In the genomic region with DNA sequence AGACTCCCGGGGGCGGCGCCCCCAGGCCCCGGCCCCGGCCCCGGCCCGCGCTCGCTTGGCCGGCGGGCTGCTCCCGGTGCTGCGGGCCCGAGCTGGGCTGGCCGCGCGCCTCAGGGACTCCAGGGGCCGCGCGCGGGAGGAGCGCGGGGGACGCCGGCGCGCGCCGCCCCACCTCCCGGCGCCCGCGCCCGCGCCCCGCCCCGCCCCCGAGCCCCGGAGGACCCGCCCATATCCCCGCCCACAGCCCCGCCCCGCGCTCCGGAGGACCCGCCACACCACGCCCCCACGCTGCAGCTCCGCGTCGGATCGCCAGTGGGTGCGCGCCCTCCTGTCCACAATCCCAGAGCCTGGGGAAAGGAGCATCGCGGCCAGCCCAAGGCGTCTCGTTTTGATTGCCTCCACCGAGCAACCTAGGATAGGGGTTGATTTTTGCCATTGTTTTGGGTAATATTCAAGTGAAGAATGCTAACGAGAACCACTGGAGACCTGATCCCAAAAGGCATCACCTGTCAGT, we compare ENCODE assay signal across 8 cellular contexts. TPM values are rescaled to one million over a fixed set of nuclear protein-coding genes. Genes with fewer than 3 reads are reported as not detected.
DNase-seq lines count a peak whose midpoint lies in the region; ATAC-seq and TF ChIP-seq lines count a peak whose summit lies in the region.

A gene with protein sequence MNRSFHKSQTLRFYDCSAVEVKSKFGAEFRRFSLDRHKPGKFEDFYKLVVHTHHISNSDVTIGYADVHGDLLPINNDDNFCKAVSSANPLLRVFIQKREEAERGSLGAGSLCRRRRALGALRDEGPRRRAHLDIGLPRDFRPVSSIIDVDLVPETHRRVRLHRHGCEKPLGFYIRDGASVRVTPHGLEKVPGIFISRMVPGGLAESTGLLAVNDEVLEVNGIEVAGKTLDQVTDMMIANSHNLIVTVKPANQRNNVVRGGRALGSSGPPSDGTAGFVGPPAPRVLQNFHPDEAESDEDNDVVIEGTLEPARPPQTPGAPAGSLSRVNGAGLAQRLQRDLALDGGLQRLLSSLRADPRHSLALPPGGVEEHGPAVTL (minus strand): TSS at position 112 of the 514 bp plus-strand sequence. CDS start 166 bp downstream, outside the sequence.

- H3K36me3 ChIP-seq in lower lobe of right lung = no peaks in the 10 kb centered on the region

- ATAC-seq in HG03039 (IDR thresholded peaks at IDR 0.05; ENCODE audit: unreplicated experiment) (peak; percentile 53), lower lobe of right lung (peak; percentile 92), GM21360 (IDR thresholded peaks at IDR 0.05; ENCODE audit: unreplicated experiment) (no peak)

- TF ChIP-seq CTCF in lower lobe of right lung (IDR thresholded peaks at IDR 0.05) = no peak

- peak within 1 kb of the TSS; percentile 74 for H3K4me3 ChIP-seq in lower lobe of right lung

- no peaks in the 10 kb centered on the region for H3K9me3 ChIP-seq in lower lobe of right lung

- H3K27me3 ChIP-seq in lower lobe of right lung (ENCODE audit: low read depth) = peaks cover 9% of the 10 kb centered on the region

- intact Hi-C loops in lower lobe of right lung (cut with DNase I) = no loop called here

- TF ChIP-seq POLR2A in GM15510 (IDR thresholded peaks at IDR 0.05; ENCODE audit: borderline replicate concordance, extremely low read depth, insufficient read length) = peak; percentile 27

- no peak within 1 kb of the TSS for H3K27ac ChIP-seq in lower lobe of right lung

- DNase-seq in NCI-H226 (peak; percentile 32), ecto neural progenitor cell (ENCODE audit: low spot score) (peak; percentile 89), lower lobe of right lung (peak; percentile 84)
- peak; percentile 43 to 44 for DNase-seq in activated CD4-positive, alpha-beta T cell treated with anti-CD3 and anti-CD28 coated beads, Interleukin-2, amount 50 U/mL, for 4 hours
- DNase-seq in stimulated activated CD4-positive, alpha-beta T cell treated with anti-CD3 and anti-CD28 coated beads, Interleukin-4, amount 100 ng/mL, for 4 hours = peak; percentile 27 to 61

- H3K4me1 ChIP-seq in lower lobe of right lung = peaks cover 12% of the 10 kb centered on the region

RNA-seq across cellular contexts. Expression of the gene that starts here (rescaled TPM):
- total RNA-seq in lower lobe of right lung = 7.3 TPM

Comparison
In these comparisons a context has a peak if more than half of its experiments do, and no peak if none do; other contexts are left out.
1. DNase-seq: peak in every context shown above with its lines; median percentile 89 in ecto neural progenitor cell; 84 in lower lobe of right lung; 44 in stimulated activated CD4-positive, alpha-beta T cell treated with anti-CD3 and anti-CD28 coated beads, Interleukin-4, amount 100 ng/mL, for 4 hours; 44 in activated CD4-positive, alpha-beta T cell treated with anti-CD3 and anti-CD28 coated beads, Interleukin-2, amount 50 U/mL, for 4 hours; 32 in NCI-H226.